2 cellular contexts compared by ENCODE assay signal in the genomic region with DNA sequence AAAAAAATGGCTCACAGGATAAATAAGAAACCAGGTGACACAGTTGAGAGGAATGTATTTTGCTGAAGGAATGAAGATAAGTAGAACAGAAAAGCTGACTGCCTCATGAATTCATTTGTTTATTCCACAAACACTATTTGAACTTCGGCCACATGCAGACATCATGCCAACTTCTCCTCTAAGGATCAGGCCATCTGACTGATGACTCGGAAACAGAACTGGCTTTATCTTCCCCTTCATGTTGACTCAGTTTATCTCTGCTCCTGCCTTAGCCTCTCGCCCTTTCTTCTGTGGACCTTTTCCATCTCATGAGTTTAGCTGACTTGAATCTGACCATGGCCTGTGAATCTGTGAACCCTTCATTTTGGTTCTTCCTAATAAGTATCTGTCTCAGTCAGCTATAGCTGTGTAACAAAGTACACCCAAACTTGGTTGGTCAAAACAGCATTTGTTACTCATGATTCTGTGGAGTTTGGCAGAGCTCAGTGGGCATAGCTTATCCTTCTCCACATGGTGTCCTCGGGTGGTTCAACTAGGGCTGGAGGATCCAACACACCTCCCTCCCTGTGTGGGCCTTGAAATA.
TF ChIP-seq lines count a peak whose summit lies in the region.

No MANE protein-coding gene starts in this region.

TF ChIP-seq in SK-N-SH, 30 proteins besides CTCF, POLR2A, EP300 and RAD21 (continued from another document):
- TF ChIP-seq, protein P1, sequence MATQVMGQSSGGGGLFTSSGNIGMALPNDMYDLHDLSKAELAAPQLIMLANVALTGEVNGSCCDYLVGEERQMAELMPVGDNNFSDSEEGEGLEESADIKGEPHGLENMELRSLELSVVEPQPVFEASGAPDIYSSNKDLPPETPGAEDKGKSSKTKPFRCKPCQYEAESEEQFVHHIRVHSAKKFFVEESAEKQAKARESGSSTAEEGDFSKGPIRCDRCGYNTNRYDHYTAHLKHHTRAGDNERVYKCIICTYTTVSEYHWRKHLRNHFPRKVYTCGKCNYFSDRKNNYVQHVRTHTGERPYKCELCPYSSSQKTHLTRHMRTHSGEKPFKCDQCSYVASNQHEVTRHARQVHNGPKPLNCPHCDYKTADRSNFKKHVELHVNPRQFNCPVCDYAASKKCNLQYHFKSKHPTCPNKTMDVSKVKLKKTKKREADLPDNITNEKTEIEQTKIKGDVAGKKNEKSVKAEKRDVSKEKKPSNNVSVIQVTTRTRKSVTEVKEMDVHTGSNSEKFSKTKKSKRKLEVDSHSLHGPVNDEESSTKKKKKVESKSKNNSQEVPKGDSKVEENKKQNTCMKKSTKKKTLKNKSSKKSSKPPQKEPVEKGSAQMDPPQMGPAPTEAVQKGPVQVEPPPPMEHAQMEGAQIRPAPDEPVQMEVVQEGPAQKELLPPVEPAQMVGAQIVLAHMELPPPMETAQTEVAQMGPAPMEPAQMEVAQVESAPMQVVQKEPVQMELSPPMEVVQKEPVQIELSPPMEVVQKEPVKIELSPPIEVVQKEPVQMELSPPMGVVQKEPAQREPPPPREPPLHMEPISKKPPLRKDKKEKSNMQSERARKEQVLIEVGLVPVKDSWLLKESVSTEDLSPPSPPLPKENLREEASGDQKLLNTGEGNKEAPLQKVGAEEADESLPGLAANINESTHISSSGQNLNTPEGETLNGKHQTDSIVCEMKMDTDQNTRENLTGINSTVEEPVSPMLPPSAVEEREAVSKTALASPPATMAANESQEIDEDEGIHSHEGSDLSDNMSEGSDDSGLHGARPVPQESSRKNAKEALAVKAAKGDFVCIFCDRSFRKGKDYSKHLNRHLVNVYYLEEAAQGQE (IDR thresholded peaks at IDR 0.05; ENCODE audit: low read depth, low read length) = no peak
- no peak for TF ChIP-seq TCF12 (IDR thresholded peaks at IDR 0.05)
- no peak for TF ChIP-seq POLR2AphosphoS5 (IDR thresholded peaks at IDR 0.05; ENCODE audit: low read depth, low read length)
- no peak for TF ChIP-seq MEF2A (IDR thresholded peaks at IDR 0.05; ENCODE audit: borderline replicate concordance, low read depth)
- no peak for TF ChIP-seq CHD2 (IDR thresholded peaks at IDR 0.05; ENCODE audit: low read length, partially characterized antibody)
- TF ChIP-seq, protein P2, sequence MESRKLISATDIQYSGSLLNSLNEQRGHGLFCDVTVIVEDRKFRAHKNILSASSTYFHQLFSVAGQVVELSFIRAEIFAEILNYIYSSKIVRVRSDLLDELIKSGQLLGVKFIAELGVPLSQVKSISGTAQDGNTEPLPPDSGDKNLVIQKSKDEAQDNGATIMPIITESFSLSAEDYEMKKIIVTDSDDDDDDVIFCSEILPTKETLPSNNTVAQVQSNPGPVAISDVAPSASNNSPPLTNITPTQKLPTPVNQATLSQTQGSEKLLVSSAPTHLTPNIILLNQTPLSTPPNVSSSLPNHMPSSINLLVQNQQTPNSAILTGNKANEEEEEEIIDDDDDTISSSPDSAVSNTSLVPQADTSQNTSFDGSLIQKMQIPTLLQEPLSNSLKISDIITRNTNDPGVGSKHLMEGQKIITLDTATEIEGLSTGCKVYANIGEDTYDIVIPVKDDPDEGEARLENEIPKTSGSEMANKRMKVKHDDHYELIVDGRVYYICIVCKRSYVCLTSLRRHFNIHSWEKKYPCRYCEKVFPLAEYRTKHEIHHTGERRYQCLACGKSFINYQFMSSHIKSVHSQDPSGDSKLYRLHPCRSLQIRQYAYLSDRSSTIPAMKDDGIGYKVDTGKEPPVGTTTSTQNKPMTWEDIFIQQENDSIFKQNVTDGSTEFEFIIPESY (IDR thresholded peaks at IDR 0.05; ENCODE audit: borderline replicate concordance, low read depth) = no peak
- no peak for TF ChIP-seq TEAD4 (IDR thresholded peaks at IDR 0.05; ENCODE audit: borderline replicate concordance, insufficient read depth)
- TF ChIP-seq YY1 (IDR thresholded peaks at IDR 0.05; ENCODE audit: low read depth) = no peak
- no peak for TF ChIP-seq FOXM1 (IDR thresholded peaks at IDR 0.05; ENCODE audit: low read depth)
- TF ChIP-seq FOXJ3 (CRISPR knock-in tag; IDR thresholded peaks at IDR 0.05) = no peak
- TF ChIP-seq, protein P3, sequence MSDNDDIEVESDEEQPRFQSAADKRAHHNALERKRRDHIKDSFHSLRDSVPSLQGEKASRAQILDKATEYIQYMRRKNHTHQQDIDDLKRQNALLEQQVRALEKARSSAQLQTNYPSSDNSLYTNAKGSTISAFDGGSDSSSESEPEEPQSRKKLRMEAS (IDR thresholded peaks at IDR 0.05; ENCODE audit: low read depth) = no peak
- TF ChIP-seq NRF1 (IDR thresholded peaks at IDR 0.05; ENCODE audit: low read depth, low read length) = no peak
- TF ChIP-seq, protein P4, sequence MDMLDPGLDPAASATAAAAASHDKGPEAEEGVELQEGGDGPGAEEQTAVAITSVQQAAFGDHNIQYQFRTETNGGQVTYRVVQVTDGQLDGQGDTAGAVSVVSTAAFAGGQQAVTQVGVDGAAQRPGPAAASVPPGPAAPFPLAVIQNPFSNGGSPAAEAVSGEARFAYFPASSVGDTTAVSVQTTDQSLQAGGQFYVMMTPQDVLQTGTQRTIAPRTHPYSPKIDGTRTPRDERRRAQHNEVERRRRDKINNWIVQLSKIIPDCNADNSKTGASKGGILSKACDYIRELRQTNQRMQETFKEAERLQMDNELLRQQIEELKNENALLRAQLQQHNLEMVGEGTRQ (IDR thresholded peaks at IDR 0.05; ENCODE audit: borderline replicate concordance, low read depth, low read length) = no peak
- no peak for TF ChIP-seq SIN3A (IDR thresholded peaks at IDR 0.05; ENCODE audit: borderline replicate concordance, low read depth, low read length)
- no peak for TF ChIP-seq TAF1 (IDR thresholded peaks at IDR 0.05; ENCODE audit: borderline replicate concordance, low read depth, low read length)
- TF ChIP-seq RXRA (IDR thresholded peaks at IDR 0.05; ENCODE audit: borderline replicate concordance, low read depth) = no peak
- TF ChIP-seq, protein P5, sequence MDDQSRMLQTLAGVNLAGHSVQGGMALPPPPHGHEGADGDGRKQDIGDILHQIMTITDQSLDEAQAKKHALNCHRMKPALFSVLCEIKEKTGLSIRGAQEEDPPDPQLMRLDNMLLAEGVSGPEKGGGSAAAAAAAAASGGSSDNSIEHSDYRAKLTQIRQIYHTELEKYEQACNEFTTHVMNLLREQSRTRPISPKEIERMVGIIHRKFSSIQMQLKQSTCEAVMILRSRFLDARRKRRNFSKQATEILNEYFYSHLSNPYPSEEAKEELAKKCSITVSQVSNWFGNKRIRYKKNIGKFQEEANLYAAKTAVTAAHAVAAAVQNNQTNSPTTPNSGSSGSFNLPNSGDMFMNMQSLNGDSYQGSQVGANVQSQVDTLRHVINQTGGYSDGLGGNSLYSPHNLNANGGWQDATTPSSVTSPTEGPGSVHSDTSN (IDR thresholded peaks at IDR 0.05) = no peak
- no peak for TF ChIP-seq GATA2 (CRISPR knock-in tag; IDR thresholded peaks at IDR 0.05)

TF ChIP-seq in SK-N-SH treated with all-trans-retinoic acid at 6 μM for 48 hours, 23 proteins besides CTCF, POLR2A, EP300 and RAD21 (continued from another document):
- TF ChIP-seq, protein P6, sequence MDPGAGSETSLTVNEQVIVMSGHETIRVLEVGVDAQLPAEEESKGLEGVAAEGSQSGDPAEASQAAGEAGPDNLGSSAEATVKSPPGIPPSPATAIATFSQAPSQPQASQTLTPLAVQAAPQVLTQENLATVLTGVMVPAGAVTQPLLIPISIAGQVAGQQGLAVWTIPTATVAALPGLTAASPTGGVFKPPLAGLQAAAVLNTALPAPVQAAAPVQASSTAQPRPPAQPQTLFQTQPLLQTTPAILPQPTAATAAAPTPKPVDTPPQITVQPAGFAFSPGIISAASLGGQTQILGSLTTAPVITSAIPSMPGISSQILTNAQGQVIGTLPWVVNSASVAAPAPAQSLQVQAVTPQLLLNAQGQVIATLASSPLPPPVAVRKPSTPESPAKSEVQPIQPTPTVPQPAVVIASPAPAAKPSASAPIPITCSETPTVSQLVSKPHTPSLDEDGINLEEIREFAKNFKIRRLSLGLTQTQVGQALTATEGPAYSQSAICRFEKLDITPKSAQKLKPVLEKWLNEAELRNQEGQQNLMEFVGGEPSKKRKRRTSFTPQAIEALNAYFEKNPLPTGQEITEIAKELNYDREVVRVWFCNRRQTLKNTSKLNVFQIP (CRISPR knock-in tag; IDR thresholded peaks at IDR 0.05; ENCODE audit: borderline replicate concordance, low read depth) = no peak
- TF ChIP-seq, protein P7, sequence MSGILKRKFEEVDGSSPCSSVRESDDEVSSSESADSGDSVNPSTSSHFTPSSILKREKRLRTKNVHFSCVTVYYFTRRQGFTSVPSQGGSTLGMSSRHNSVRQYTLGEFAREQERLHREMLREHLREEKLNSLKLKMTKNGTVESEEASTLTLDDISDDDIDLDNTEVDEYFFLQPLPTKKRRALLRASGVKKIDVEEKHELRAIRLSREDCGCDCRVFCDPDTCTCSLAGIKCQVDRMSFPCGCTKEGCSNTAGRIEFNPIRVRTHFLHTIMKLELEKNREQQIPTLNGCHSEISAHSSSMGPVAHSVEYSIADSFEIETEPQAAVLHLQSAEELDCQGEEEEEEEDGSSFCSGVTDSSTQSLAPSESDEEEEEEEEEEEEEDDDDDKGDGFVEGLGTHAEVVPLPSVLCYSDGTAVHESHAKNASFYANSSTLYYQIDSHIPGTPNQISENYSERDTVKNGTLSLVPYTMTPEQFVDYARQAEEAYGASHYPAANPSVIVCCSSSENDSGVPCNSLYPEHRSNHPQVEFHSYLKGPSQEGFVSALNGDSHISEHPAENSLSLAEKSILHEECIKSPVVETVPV (CRISPR knock-in tag; IDR thresholded peaks at IDR 0.05) = no peak
- TF ChIP-seq ZC3H10 (CRISPR knock-in tag; IDR thresholded peaks at IDR 0.05) = no peak
- TF ChIP-seq OSR1 (CRISPR knock-in tag; IDR thresholded peaks at IDR 0.05) = no peak
- TF ChIP-seq, protein P8, sequence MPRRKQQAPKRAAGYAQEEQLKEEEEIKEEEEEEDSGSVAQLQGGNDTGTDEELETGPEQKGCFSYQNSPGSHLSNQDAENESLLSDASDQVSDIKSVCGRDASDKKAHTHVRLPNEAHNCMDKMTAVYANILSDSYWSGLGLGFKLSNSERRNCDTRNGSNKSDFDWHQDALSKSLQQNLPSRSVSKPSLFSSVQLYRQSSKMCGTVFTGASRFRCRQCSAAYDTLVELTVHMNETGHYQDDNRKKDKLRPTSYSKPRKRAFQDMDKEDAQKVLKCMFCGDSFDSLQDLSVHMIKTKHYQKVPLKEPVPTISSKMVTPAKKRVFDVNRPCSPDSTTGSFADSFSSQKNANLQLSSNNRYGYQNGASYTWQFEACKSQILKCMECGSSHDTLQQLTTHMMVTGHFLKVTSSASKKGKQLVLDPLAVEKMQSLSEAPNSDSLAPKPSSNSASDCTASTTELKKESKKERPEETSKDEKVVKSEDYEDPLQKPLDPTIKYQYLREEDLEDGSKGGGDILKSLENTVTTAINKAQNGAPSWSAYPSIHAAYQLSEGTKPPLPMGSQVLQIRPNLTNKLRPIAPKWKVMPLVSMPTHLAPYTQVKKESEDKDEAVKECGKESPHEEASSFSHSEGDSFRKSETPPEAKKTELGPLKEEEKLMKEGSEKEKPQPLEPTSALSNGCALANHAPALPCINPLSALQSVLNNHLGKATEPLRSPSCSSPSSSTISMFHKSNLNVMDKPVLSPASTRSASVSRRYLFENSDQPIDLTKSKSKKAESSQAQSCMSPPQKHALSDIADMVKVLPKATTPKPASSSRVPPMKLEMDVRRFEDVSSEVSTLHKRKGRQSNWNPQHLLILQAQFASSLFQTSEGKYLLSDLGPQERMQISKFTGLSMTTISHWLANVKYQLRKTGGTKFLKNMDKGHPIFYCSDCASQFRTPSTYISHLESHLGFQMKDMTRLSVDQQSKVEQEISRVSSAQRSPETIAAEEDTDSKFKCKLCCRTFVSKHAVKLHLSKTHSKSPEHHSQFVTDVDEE (CRISPR knock-in tag; IDR thresholded peaks at IDR 0.05) = no peak
- no peak for TF ChIP-seq ZFP3 (CRISPR knock-in tag; IDR thresholded peaks at IDR 0.05)
- TF ChIP-seq ISL1 (CRISPR knock-in tag; IDR thresholded peaks at IDR 0.05) = no peak
- no peak for TF ChIP-seq ESRRG (CRISPR knock-in tag; IDR thresholded peaks at IDR 0.05)
